In genomic region chr1:28505406-28506187, GRCh38 we compare ENCODE assay signal across 8 cellular contexts. TPM values are rescaled to one million over a fixed set of nuclear protein-coding genes. Genes with fewer than 3 reads are reported as not detected.
DNase-seq lines count a peak whose midpoint lies in the region; ATAC-seq and TF ChIP-seq lines count a peak whose summit lies in the region.

Gene RCC1 (plus strand): TSS chr1:28506043. CDS start chr1:28529867, 23,824 bp downstream.

- H3K4me3 Mint-ChIP-seq in dendritic cell treated with granulocyte-macrophage colony-stimulating factor and Interleukin-4, amounts not matched to agents 40 ng/mL and 50 ng/mL, for 4 days = peak within 1 kb of the TSS; percentile 98

- ATAC-seq in GM19328 (IDR thresholded peaks at IDR 0.05; ENCODE audit: unreplicated experiment) (peak; percentile 62), HG03520 (IDR thresholded peaks at IDR 0.05; ENCODE audit: unreplicated experiment) (peak; percentile 77), left lung (peak; percentile 89)

- DNase-seq in NCI-H748 (lab: John Stamatoyannopoulos, UW; ENCODE audit: unreplicated experiment) (peak; percentile 96), left lung (peak; percentile 95 to 97)
- peak; percentile 92 for DNase-seq in activated CD4-positive, alpha-beta T cell treated with anti-CD3 and anti-CD28 coated beads, Interleukin-2, amount 50 U/mL, for 1 hour
- peak; percentile 88 to 90 for DNase-seq in stimulated activated CD4-positive, alpha-beta T cell treated with anti-CD3 and anti-CD28 coated beads, Interleukin-2, amount 100 ng/mL, for 48 hours

- H3K27ac Mint-ChIP-seq in dendritic cell treated with granulocyte-macrophage colony-stimulating factor and Interleukin-4, amounts not matched to agents 40 ng/mL and 50 ng/mL, for 4 days = peak within 1 kb of the TSS; percentile 98

- intact Hi-C loops in dendritic cell treated with granulocyte-macrophage colony-stimulating factor and Interleukin-4, amounts not matched to agents 40 ng/mL and 50 ng/mL, for 4 days (cut with micrococcal nuclease) = loop anchor here (5.0 kb wide), 1 partner anchor 77 kb away; no protein-coding TSS in a partner anchor
- intact Hi-C loops in left lung (cut with DNase I) = no loop called here

- H3K9me3 ChIP-seq in BLaER1 (no peaks in the 10 kb centered on the region), left lung (no peaks in the 10 kb centered on the region)

- H3K27me3 ChIP-seq in BLaER1 (no peaks in the 10 kb centered on the region), left lung (no peaks in the 10 kb centered on the region)

- peaks cover 35% of the 10 kb centered on the region for H3K4me1 ChIP-seq in BLaER1
- H3K4me1 ChIP-seq in left lung = peaks cover 27 to 38% of the 10 kb centered on the region in 2 donors

- H3K4me3 ChIP-seq in BLaER1 = peak within 1 kb of the TSS; percentile 83
- H3K4me3 ChIP-seq in left lung = peak within 1 kb of the TSS; percentile 61 to 79

- no peaks in the 10 kb centered on the region for H3K9me3 Mint-ChIP-seq in dendritic cell treated with granulocyte-macrophage colony-stimulating factor and Interleukin-4, amounts not matched to agents 40 ng/mL and 50 ng/mL, for 4 days

- H3K4me2 ChIP-seq in BLaER1 = peak within 1 kb of the TSS; percentile 95

- peaks cover 54% of the 10 kb centered on the region for H3K36me3 ChIP-seq in BLaER1
- peaks cover 0 to 40% of the 10 kb centered on the region in 2 donors for H3K36me3 ChIP-seq in left lung

- peaks cover 55% of the 10 kb centered on the region for H3K36me3 Mint-ChIP-seq in dendritic cell treated with granulocyte-macrophage colony-stimulating factor and Interleukin-4, amounts not matched to agents 40 ng/mL and 50 ng/mL, for 4 days (ENCODE audit: low read depth)

- H3K27me3 Mint-ChIP-seq in dendritic cell treated with granulocyte-macrophage colony-stimulating factor and Interleukin-4, amounts not matched to agents 40 ng/mL and 50 ng/mL, for 4 days = no peaks in the 10 kb centered on the region

- no peak for TF ChIP-seq CTCF in left lung (IDR thresholded peaks at IDR 0.05)

- H3K27ac ChIP-seq in BLaER1 (peak within 1 kb of the TSS; percentile 99), left lung (peak within 1 kb of the TSS; percentile 83 to 92)

- peak within 1 kb of the TSS; percentile 100 for H3K9ac ChIP-seq in BLaER1

- peaks cover 41% of the 10 kb centered on the region for H4K20me1 ChIP-seq in BLaER1

- H3K4me1 Mint-ChIP-seq in dendritic cell treated with granulocyte-macrophage colony-stimulating factor and Interleukin-4, amounts not matched to agents 40 ng/mL and 50 ng/mL, for 4 days (ENCODE audit: low read depth) = peaks cover 33% of the 10 kb centered on the region

RNA-seq across cellular contexts. Expression of gene RCC1, which starts in this region (rescaled TPM):
- 10 to 100 TPM; 35.5 to 36.3 TPM for total RNA-seq in left lung

Comparison
In these comparisons a context has a peak if more than half of its experiments do, and no peak if none do; other contexts are left out.
1. Peak in every context shown above with its lines: DNase-seq, ATAC-seq, H3K4me3 ChIP-seq and H3K27ac ChIP-seq.